In the genomic region with DNA sequence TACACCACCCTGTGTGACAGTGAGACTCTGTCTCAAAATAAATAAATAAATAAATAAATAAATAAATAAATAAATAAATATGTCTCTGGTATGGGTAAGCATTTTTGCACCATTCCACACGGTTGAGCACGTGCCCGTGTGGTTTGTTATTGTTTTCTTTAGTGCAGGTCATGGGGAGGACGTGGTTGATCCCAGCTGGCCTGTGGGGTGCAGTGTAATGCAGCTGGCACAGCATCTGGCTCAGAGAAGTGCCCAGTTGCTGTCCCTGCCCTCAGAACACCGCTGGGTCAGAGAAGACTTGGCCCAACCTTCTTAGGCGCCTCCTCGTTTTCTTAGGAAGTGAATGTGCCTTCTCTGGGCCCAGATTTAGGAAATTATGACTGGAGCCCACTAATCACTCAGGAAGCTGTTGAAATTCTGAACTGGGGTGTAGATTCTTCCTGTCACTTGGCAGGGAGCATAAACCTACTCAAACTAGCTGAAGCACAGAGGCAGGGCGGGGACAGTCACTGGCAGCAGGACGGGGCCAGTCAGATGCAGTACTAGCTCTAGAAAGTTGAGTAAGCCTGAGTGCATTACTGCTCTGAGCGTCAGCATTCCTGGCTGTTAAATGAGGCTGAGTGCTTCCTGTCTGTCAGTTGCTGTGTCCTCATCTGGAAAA, we compare ENCODE assay signal across 8 cellular contexts.
DNase-seq lines count a peak whose midpoint lies in the region; ATAC-seq and TF ChIP-seq lines count a peak whose summit lies in the region.

No MANE protein-coding gene starts in this region.

- no peak for TF ChIP-seq POLR2A in suprapubic skin (IDR thresholded peaks at IDR 0.05)

- peaks cover 39% of the 10 kb centered on the region for H3K4me1 ChIP-seq in suprapubic skin

- TF ChIP-seq EP300 in suprapubic skin (IDR thresholded peaks at IDR 0.05) = no peak

- no peak overlapping the region for H3K4me3 ChIP-seq in HFF-Myc (replicated peaks; ENCODE audit: low read depth, low read length)
- no peak overlapping the region for H3K4me3 ChIP-seq in suprapubic skin

- H3K9me3 ChIP-seq in suprapubic skin = no peaks in the 10 kb centered on the region

- TF ChIP-seq CTCF in HFF-Myc (IDR thresholded peaks at IDR 0.05; ENCODE audit: low read depth, low read length, missing control alignments) (no peak), suprapubic skin (IDR thresholded peaks at IDR 0.05) (no peak)

- 12% methylated on average over 9 of the region's 10 CpGs for WGBS in suprapubic skin

- peak overlapping the region; percentile 77 for H3K27ac ChIP-seq in suprapubic skin

- no peak for ATAC-seq in GM21717 (IDR thresholded peaks at IDR 0.05; ENCODE audit: unreplicated experiment)
- ATAC-seq in HG03571 (IDR thresholded peaks at IDR 0.05; ENCODE audit: unreplicated experiment) = no peak

- no peaks in the 10 kb centered on the region for H3K36me3 ChIP-seq in suprapubic skin

- H3K27me3 ChIP-seq in suprapubic skin = no peaks in the 10 kb centered on the region

- DNase-seq in HFF-Myc (ENCODE audit: extremely low read depth, low read depth) = peak; percentile 52
- DNase-seq in amniotic epithelial cell (ENCODE audit: low read depth) = peak; percentile 76
- DNase-seq in iris pigment epithelial cell (ENCODE audit: low read depth) = peak; percentile 89
- DNase-seq in suprapubic skin (ENCODE audit: low spot score in 2 of 2) = peak; percentile 94 to 96
- no peak for DNase-seq in activated CD8-positive, alpha-beta memory T cell treated with anti-CD3 and anti-CD28 coated beads, Interleukin-2, amount 50 U/mL, for 48 hours
- DNase-seq in activated naive CD4-positive, alpha-beta T cell treated with anti-CD3 and anti-CD28 coated beads, Interleukin-2, amount 50 U/mL, for 16 hours = no peak

Comparison
In these comparisons a context has a peak if more than half of its experiments do, and no peak if none do; other contexts are left out.
1. DNase-seq: peak in HFF-Myc (single experiment), amniotic epithelial cell (single experiment), iris pigment epithelial cell (single experiment) and suprapubic skin (2 of 2); none in activated CD8-positive, alpha-beta memory T cell treated with anti-CD3 and anti-CD28 coated beads, Interleukin-2, amount 50 U/mL, for 48 hours (single experiment) and activated naive CD4-positive, alpha-beta T cell treated with anti-CD3 and anti-CD28 coated beads, Interleukin-2, amount 50 U/mL, for 16 hours (single experiment).